Comparison of ENCODE assay signal across 14 cellular contexts in genomic region chr6:82182756-82183155, GRCh38.
DNase-seq lines count a peak whose midpoint lies in the region; ATAC-seq and TF ChIP-seq lines count a peak whose summit lies in the region.
"Had no signal": no experiment of that assay in that cellular context is flagged by ENCODE, and none has a peak within 500 bp of the region (broad histone marks: within the 10 kb centered on the region; RNA-seq: fewer than 3 reads in every experiment).

No MANE protein-coding gene starts in this region.

- H2AFZ ChIP-seq in mesenchymal stem cell (ENCODE audit: low read depth, low read length), result no peak overlapping the region
- no peak overlapping the region for H2AFZ ChIP-seq in Karpas-422 (ENCODE audit: low read length)

- H3K9ac ChIP-seq in mesenchymal stem cell (ENCODE audit: low read length) (no peak overlapping the region), Karpas-422 (ENCODE audit: low read length) (no peak overlapping the region)

- H4K91ac ChIP-seq in mesenchymal stem cell (ENCODE audit: low read length), result no peak overlapping the region

- CTCF ChIA-PET in HEK293 (lab: Yijun Ruan, JAX), result interaction anchor here (0.9 kb wide), 1 partner anchor 11 kb away, joined by 4 read pairs; no protein-coding TSS in a partner anchor
- CTCF ChIA-PET in A673 (lab: Charles Lee), result no interaction called here

- no peak overlapping the region for H2BK5ac ChIP-seq in mesenchymal stem cell (ENCODE audit: low read depth, low read length, poor library complexity, severe bottlenecking)

- H3K4me1 ChIP-seq in HEK293 (ENCODE audit: control insufficient read depth, insufficient read depth, low read length), result no peaks in the 10 kb centered on the region
- H3K4me1 ChIP-seq in mesenchymal stem cell (ENCODE audit: control insufficient read depth, insufficient read depth, low read depth, low read length), result no peaks in the 10 kb centered on the region
- H3K4me1 ChIP-seq in A673 (ENCODE audit: insufficient read depth, low read length, poor library complexity, severe bottlenecking), result peaks cover 19% of the 10 kb centered on the region
- H3K4me1 ChIP-seq in Karpas-422 (ENCODE audit: low read length), result no peaks in the 10 kb centered on the region
- H3K4me1 ChIP-seq: prostate gland had no signal

- no peak overlapping the region for H2BK15ac ChIP-seq in mesenchymal stem cell (ENCODE audit: low read depth, poor library complexity, severe bottlenecking)

- no peak overlapping the region for H3K18ac ChIP-seq in mesenchymal stem cell (ENCODE audit: low read depth in 1 of 2, low read length in 2 of 2)

- no peaks in the 10 kb centered on the region for H3K9me2 ChIP-seq in Karpas-422 (replicated peaks; ENCODE audit: insufficient read depth, low read length)

- TF ChIP-seq CTCF in HEK293 (tag by site-specific recombination; IDR thresholded peaks at IDR 0.05) (no peak), A673 (conservative IDR thresholded peaks at IDR 0.05; ENCODE audit: low read depth, low read length) (no peak)

- BruUV-seq in A673 (replicated peaks; lab: Mats Ljungman, UMichigan), result no TSS peak

- H2AK5ac ChIP-seq in mesenchymal stem cell (ENCODE audit: low read length, severe bottlenecking), result no peak overlapping the region

- H3K79me1 ChIP-seq in mesenchymal stem cell (replicated peaks; ENCODE audit: low read length, poor library complexity, severe bottlenecking), result peaks cover 2% of the 10 kb centered on the region

- intact Hi-C loops in A673 (cut with micrococcal nuclease; ENCODE audit: unreplicated experiment), result no loop called here

- peak; percentile 55 for DNase-seq in EL
- DNase-seq in astrocyte of the hippocampus (ENCODE audit: low read depth, low spot score), result peak; percentile 21
- DNase-seq in mesenchymal stem cell, result peak; percentile 17
- no peak for DNase-seq in A673 (ENCODE audit: low spot score)
- no peak for DNase-seq in Karpas-422
- DNase-seq: CD8-positive, alpha-beta memory T cell; central memory CD4-positive, alpha-beta T cell; NCI-H2171; NK-92 treated with Interleukin-12 subunit alpha and Interleukin-12 subunit beta, amount 100 ng/mL, for 24 hours; T1000 had no signal

- H2BK120ac ChIP-seq in mesenchymal stem cell (ENCODE audit: low read depth, low read length), result no peak overlapping the region

- H3K36me3 ChIP-seq in HEK293 (ENCODE audit: control insufficient read depth in 2 of 2, insufficient read depth in 1 of 2, low read length in 2 of 2) (peaks cover 36 to 55% of the 10 kb centered on the region in 2 experiments), mesenchymal stem cell (ENCODE audit: control insufficient read depth in 1 of 2, insufficient read depth in 2 of 2, low read depth in 1 of 2, low read length in 2 of 2) (peaks cover 13 to 74% of the 10 kb centered on the region in 2 experiments), A673 (ENCODE audit: insufficient read depth, low read length, poor library complexity, severe bottlenecking) (peaks cover 34% of the 10 kb centered on the region), Karpas-422 (ENCODE audit: insufficient read depth, low read length) (peaks cover 34% of the 10 kb centered on the region)
- H3K36me3 ChIP-seq: prostate gland had no signal

- no peak overlapping the region for H2BK12ac ChIP-seq in mesenchymal stem cell (ENCODE audit: low read length in 2 of 2)

- no peak overlapping the region for H3K4ac ChIP-seq in mesenchymal stem cell (ENCODE audit: low read depth in 1 of 2, low read length in 2 of 2)

- H3K79me2 ChIP-seq in Karpas-422 (ENCODE audit: low read length), result peaks cover 14% of the 10 kb centered on the region; the same call in 1 of the 2 replicates

- H3K27me3 ChIP-seq in mesenchymal stem cell (ENCODE audit: control insufficient read depth in 1 of 2, insufficient read depth in 1 of 2, low read length in 2 of 2) (no peaks in the 10 kb centered on the region), A673 (replicated peaks; ENCODE audit: insufficient read depth, low read depth, low read length, poor library complexity) (no peaks in the 10 kb centered on the region), Karpas-422 (ENCODE audit: low read length) (no peaks in the 10 kb centered on the region)

- POLR2A ChIA-PET in HEK293 (lab: Yijun Ruan, JAX), result no interaction called here
- POLR2A ChIA-PET in A673 (lab: Charles Lee; ENCODE audit: low non-redundant PET), result no interaction called here

- H3K14ac ChIP-seq in mesenchymal stem cell (ENCODE audit: low read length in 2 of 2), result no peak overlapping the region

- H3K4me3 ChIP-seq in HEK293 (ENCODE audit: low read depth, low read length), result no peak overlapping the region
- H3K4me3 ChIP-seq in mesenchymal stem cell (ENCODE audit: insufficient read depth in 1 of 2, low read depth in 1 of 2, low read length in 2 of 2), result no peak overlapping the region
- no peak overlapping the region for H3K4me3 ChIP-seq in A673 (ENCODE audit: low read depth, low read length, poor library complexity, severe bottlenecking)
- H3K4me3 ChIP-seq in Karpas-422 (ENCODE audit: low read length), result no peak overlapping the region
- H3K4me3 ChIP-seq: prostate gland had no signal

- H3K23ac ChIP-seq in mesenchymal stem cell (ENCODE audit: low read length in 2 of 2), result no peak overlapping the region

- H4K8ac ChIP-seq in mesenchymal stem cell (ENCODE audit: low read length), result no peak overlapping the region

- H3K4me2 ChIP-seq in mesenchymal stem cell (ENCODE audit: low read length, poor library complexity, severe bottlenecking) (no peak overlapping the region), Karpas-422 (ENCODE audit: low read depth, low read length, poor library complexity, severe bottlenecking) (no peak overlapping the region)

- no peak overlapping the region for H3K27ac ChIP-seq in HEK293 (ENCODE audit: extremely low read depth, low read depth, low read length)
- H3K27ac ChIP-seq in mesenchymal stem cell (ENCODE audit: low read length, poor library complexity, severe bottlenecking), result no peak overlapping the region
- H3K27ac ChIP-seq in A673 (ENCODE audit: low read depth, low read length, poor library complexity, severe bottlenecking), result no peak overlapping the region
- no peak overlapping the region for H3K27ac ChIP-seq in Karpas-422 (ENCODE audit: low read length)
- H3K27ac ChIP-seq: prostate gland had no signal

- ATAC-seq in HG02852 (IDR thresholded peaks at IDR 0.05; ENCODE audit: unreplicated experiment), result no peak
- no peak for ATAC-seq in HG03378 (IDR thresholded peaks at IDR 0.05; ENCODE audit: unreplicated experiment)

- WGBS in mesenchymal stem cell, result 100% methylated on average over 1 of the region's 1 CpG

- H4K20me1 ChIP-seq in Karpas-422 (ENCODE audit: insufficient read depth, low read depth, low read length), result no peaks in the 10 kb centered on the region

- no peaks in the 10 kb centered on the region for H3K9me3 ChIP-seq in HEK293 (ENCODE audit: control insufficient read depth, insufficient read depth, low read depth, low read length)
- H3K9me3 ChIP-seq in mesenchymal stem cell (ENCODE audit: control insufficient read depth, low read length), result no peaks in the 10 kb centered on the region
- H3K9me3 ChIP-seq in A673 (ENCODE audit: low read depth, low read length, poor library complexity, severe bottlenecking), result no peaks in the 10 kb centered on the region
- H3K9me3 ChIP-seq in Karpas-422 (ENCODE audit: low read length), result no peaks in the 10 kb centered on the region
- H3K9me3 ChIP-seq: prostate gland had no signal

TF ChIP-seq in HEK293, 187 proteins besides CTCF, POLR2A, EP300 and RAD21 (continues in another document):
- TF ChIP-seq ZNF391 (tag by site-specific recombination; IDR thresholded peaks at IDR 0.05; ENCODE audit: borderline replicate concordance, low read depth), result no peak
- no peak for TF ChIP-seq ZNF521 (tag by site-specific recombination; IDR thresholded peaks at IDR 0.05)
- TF ChIP-seq ZFP3 (tag by site-specific recombination; IDR thresholded peaks at IDR 0.05; ENCODE audit: low read depth), result no peak
- TF ChIP-seq, protein P1, sequence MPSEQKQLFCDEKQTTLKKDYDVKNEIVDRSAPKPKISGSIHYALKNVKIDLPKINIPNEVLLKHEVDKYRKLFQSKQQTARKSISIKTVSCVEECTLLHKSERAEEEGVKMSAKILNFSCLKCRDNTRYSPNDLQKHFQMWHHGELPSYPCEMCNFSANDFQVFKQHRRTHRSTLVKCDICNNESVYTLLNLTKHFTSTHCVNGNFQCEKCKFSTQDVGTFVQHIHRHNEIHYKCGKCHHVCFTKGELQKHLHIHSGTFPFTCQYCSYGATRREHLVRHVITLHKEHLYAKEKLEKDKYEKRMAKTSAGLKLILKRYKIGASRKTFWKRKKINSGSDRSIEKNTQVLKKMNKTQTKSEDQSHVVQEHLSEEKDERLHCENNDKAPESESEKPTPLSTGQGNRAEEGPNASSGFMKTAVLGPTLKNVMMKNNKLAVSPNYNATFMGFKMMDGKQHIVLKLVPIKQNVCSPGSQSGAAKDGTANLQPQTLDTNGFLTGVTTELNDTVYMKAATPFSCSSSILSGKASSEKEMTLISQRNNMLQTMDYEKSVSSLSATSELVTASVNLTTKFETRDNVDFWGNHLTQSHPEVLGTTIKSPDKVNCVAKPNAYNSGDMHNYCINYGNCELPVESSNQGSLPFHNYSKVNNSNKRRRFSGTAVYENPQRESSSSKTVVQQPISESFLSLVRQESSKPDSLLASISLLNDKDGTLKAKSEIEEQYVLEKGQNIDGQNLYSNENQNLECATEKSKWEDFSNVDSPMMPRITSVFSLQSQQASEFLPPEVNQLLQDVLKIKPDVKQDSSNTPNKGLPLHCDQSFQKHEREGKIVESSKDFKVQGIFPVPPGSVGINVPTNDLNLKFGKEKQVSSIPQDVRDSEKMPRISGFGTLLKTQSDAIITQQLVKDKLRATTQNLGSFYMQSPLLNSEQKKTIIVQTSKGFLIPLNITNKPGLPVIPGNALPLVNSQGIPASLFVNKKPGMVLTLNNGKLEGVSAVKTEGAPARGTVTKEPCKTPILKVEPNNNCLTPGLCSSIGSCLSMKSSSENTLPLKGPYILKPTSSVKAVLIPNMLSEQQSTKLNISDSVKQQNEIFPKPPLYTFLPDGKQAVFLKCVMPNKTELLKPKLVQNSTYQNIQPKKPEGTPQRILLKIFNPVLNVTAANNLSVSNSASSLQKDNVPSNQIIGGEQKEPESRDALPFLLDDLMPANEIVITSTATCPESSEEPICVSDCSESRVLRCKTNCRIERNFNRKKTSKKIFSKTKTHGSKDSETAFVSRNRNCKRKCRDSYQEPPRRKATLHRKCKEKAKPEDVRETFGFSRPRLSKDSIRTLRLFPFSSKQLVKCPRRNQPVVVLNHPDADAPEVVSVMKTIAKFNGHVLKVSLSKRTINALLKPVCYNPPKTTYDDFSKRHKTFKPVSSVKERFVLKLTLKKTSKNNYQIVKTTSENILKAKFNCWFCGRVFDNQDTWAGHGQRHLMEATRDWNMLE (tag by site-specific recombination; conservative IDR thresholded peaks at IDR 0.05; ENCODE audit: low read depth), result no peak

Comparison
In these comparisons a context has a peak if more than half of its experiments do, and no peak if none do; other contexts are left out.
1. DNase-seq: peak in EL (single experiment), astrocyte of the hippocampus (single experiment) and mesenchymal stem cell (single experiment); none in A673 (single experiment) and Karpas-422 (single experiment).